Comparison of ENCODE assay signal across 25 cellular contexts in the genomic region with DNA sequence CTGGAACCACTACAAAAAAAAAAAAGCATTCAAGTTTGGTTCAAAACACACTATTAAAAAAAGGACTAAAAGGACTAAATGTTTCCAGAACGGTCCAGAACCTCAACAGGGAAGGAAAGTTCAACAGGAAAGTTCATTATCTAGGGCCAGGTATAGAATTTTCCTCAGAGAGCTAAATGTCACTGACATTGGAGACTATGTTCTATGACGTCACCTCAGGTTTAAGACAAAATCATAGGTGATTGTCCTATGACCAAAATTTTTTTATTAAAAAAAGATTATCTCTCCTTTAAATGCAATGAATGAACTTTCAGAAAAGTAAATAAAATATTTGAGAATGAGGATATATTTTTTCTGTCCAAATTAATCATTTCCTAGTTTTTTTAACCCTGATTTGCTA.
DNase-seq lines count a peak whose midpoint lies in the region; ATAC-seq, FAIRE-seq and TF ChIP-seq lines count a peak whose summit lies in the region.
"Had no signal": no experiment of that assay in that cellular context is flagged by ENCODE, and none has a peak within 500 bp of the region (broad histone marks: within the 10 kb centered on the region; RNA-seq: fewer than 3 reads in every experiment).

No MANE protein-coding gene starts in this region.

- H2BK120ac ChIP-seq in neuronal stem cell (ENCODE audit: low read depth, low read length), result no peak overlapping the region

- POLR2A ChIA-PET in HepG2 (lab: Yijun Ruan, JAX), result no interaction called here
- POLR2A ChIA-PET in GM12878 (lab: Charles Lee), result no interaction called here

- ATAC-seq in HepG2 (no peak), right lobe of liver (no peak), GM12878 (no peak), GM18517 (IDR thresholded peaks at IDR 0.05; ENCODE audit: unreplicated experiment) (no peak)
- ATAC-seq: A549 had no signal

- TF ChIP-seq EP300 in HepG2 (IDR thresholded peaks at IDR 0.05; ENCODE audit: low read depth in 2 of 2, low read length in 2 of 2), result no peak
- no peak for TF ChIP-seq EP300 in HepG2 (CRISPR knock-in tag; IDR thresholded peaks at IDR 0.05; ENCODE audit: borderline replicate concordance)
- TF ChIP-seq EP300 in GM12878 (IDR thresholded peaks at IDR 0.05; ENCODE audit: borderline replicate concordance in 1 of 2, control insufficient read depth in 1 of 2, low read depth in 2 of 2, low read length in 2 of 2), result no peak
- no peak for TF ChIP-seq EP300 in neural cell (conservative IDR thresholded peaks at IDR 0.05; ENCODE audit: poor library complexity, severe bottlenecking)

- H3K79me1 ChIP-seq in neuronal stem cell (ENCODE audit: low read depth, low read length), result no peaks in the 10 kb centered on the region

- SMC1A ChIA-PET in GM12878 (lab: Charles Lee; ENCODE audit: uncharacterized antibody, unreplicated experiment), result no interaction called here

- H2BK15ac ChIP-seq in neuronal stem cell (ENCODE audit: low read length), result no peak overlapping the region

- no peak overlapping the region for H3K18ac ChIP-seq in neuronal stem cell (ENCODE audit: low read length)

- H3K27ac ChIP-seq in HepG2 (ENCODE audit: extremely low read length, insufficient read depth, low read length) (no peak overlapping the region), right lobe of liver (no peak overlapping the region), GM12878 (ENCODE audit: control insufficient read depth, insufficient read depth) (no peak overlapping the region), neural cell (ENCODE audit: low read length) (peak overlapping the region; percentile 1), neuronal stem cell (replicated peaks; ENCODE audit: low read length) (no peak overlapping the region)
- H3K27ac ChIP-seq: 22Rv1, A549, BLaER1 had no signal

- no peaks in the 10 kb centered on the region for H3F3A ChIP-seq in neural cell (ENCODE audit: insufficient read depth, low read length, poor library complexity, severe bottlenecking)

- TF ChIP-seq POLR2A in HepG2 (IDR thresholded peaks at IDR 0.05; ENCODE audit: insufficient read depth in 1 of 2, low read depth in 2 of 2, low read length in 2 of 2), result no peak
- no peak for TF ChIP-seq POLR2A in right lobe of liver (IDR thresholded peaks at IDR 0.05)
- no peak for TF ChIP-seq POLR2A in GM12878 (IDR thresholded peaks at IDR 0.05; ENCODE audit: low read depth, low read length)

- no peak overlapping the region for H4K8ac ChIP-seq in neuronal stem cell (ENCODE audit: low read depth, low read length)

- no peak overlapping the region for H2BK12ac ChIP-seq in neuronal stem cell (ENCODE audit: low read length)

- H4K20me1 ChIP-seq in HepG2 (ENCODE audit: insufficient read depth, low read length), result no peaks in the 10 kb centered on the region
- no peaks in the 10 kb centered on the region for H4K20me1 ChIP-seq in GM12878 (ENCODE audit: control insufficient read depth, insufficient read depth)
- H4K20me1 ChIP-seq in neural cell (ENCODE audit: insufficient read depth), result no peaks in the 10 kb centered on the region
- H4K20me1 ChIP-seq: BLaER1 had no signal

- no peak overlapping the region for H2AK5ac ChIP-seq in neuronal stem cell (ENCODE audit: low read depth, low read length)

- H3K23ac ChIP-seq in neuronal stem cell (ENCODE audit: low read depth, low read length, poor library complexity), result no peak overlapping the region

- intact Hi-C loops in HepG2 (cut with micrococcal nuclease; ENCODE audit: unreplicated experiment), result no loop called here
- intact Hi-C loops in right lobe of liver (cut with DNase I), result no loop called here
- intact Hi-C loops in GM12878 (cut with micrococcal nuclease; ENCODE audit: unreplicated experiment), result no loop called here

- H3K4me1 ChIP-seq in HepG2 (ENCODE audit: insufficient read depth, low read length), result no peaks in the 10 kb centered on the region
- no peaks in the 10 kb centered on the region for H3K4me1 ChIP-seq in right lobe of liver
- no peaks in the 10 kb centered on the region for H3K4me1 ChIP-seq in GM12878 (ENCODE audit: control insufficient read depth, insufficient read depth, low read length)
- H3K4me1 ChIP-seq in neuronal stem cell (ENCODE audit: control insufficient read depth in 2 of 2, insufficient read depth in 1 of 2, low read depth in 1 of 2, low read length in 2 of 2), result peaks cover 3 to 10% of the 10 kb centered on the region in 2 donors
- H3K4me1 ChIP-seq: A549, BE2C, BLaER1 had no signal

- RAD21 ChIA-PET in GM12878 (lab: Charles Lee; ENCODE audit: unreplicated experiment), result no interaction called here

- no peak overlapping the region for H3K14ac ChIP-seq in neuronal stem cell (ENCODE audit: low read length)

- H3K9me2 ChIP-seq in neural cell (ENCODE audit: insufficient read depth, low read length), result no peaks in the 10 kb centered on the region

- H3K4ac ChIP-seq in neuronal stem cell (ENCODE audit: low read length), result no peak overlapping the region

- CTCF ChIA-PET in HepG2 (lab: Yijun Ruan, JAX; ENCODE audit: low intra/inter-chr PET ratio, low total read pairs), result no interaction called here
- CTCF ChIA-PET in GM12878 (lab: Yijun Ruan, JAX), result no interaction called here

- H3K9ac ChIP-seq in HepG2 (ENCODE audit: insufficient read depth, low read depth, low read length) (no peak overlapping the region), GM12878 (ENCODE audit: control insufficient read depth, insufficient read depth, low read length) (no peak overlapping the region), neural cell (ENCODE audit: low read length) (no peak overlapping the region), neuronal stem cell (ENCODE audit: low read depth, low read length, poor library complexity) (no peak overlapping the region)
- H3K9ac ChIP-seq: BLaER1 had no signal

- no peaks in the 10 kb centered on the region for H3K79me2 ChIP-seq in HepG2 (ENCODE audit: insufficient read depth, low read length)
- H3K79me2 ChIP-seq in GM12878 (ENCODE audit: control insufficient read depth, insufficient read depth, low read length), result no peaks in the 10 kb centered on the region
- H3K79me2 ChIP-seq in neural cell (replicated peaks; ENCODE audit: insufficient read depth, low read length), result no peaks in the 10 kb centered on the region

- no peak for TF ChIP-seq CTCF in HepG2 (CRISPR knock-in tag; IDR thresholded peaks at IDR 0.05)
- no peak for TF ChIP-seq CTCF in right lobe of liver (IDR thresholded peaks at IDR 0.05)
- TF ChIP-seq CTCF in GM12878 (IDR thresholded peaks at IDR 0.05 in 2 of 3, conservative IDR thresholded peaks at IDR 0.05 in 1 of 3; ENCODE audit: control insufficient read depth in 2 of 3, extremely low read depth in 1 of 3, insufficient read depth in 1 of 3, low read depth in 3 of 3, low read length in 3 of 3), result no peak
- TF ChIP-seq CTCF in neural cell (IDR thresholded peaks at IDR 0.05; ENCODE audit: poor library complexity, severe bottlenecking), result no peak

- DNase-seq in HepG2 (ENCODE audit: low spot score), result no peak
- DNase-seq in right lobe of liver, result no peak
- DNase-seq in GM12878 (ENCODE audit: low read depth, low spot score), result no peak
- no peak for DNase-seq in neuronal stem cell (ENCODE audit: low spot score)
- no peak for DNase-seq in NCI-H510A treated with DMSO at 0.1 percent for 48 hours (lab: John Stamatoyannopoulos, UW)
- DNase-seq in AG08395 (ENCODE audit: low spot score), result no peak
- DNase-seq: BE2C; C1 segment of cervical spinal cord; CD4-positive, alpha-beta memory T cell; CD4-positive, CD25-positive, alpha-beta regulatory T cell; CD8-positive, alpha-beta memory T cell; COR-L47; DMS 273 treated with DMSO at 0.1 percent for 48 hours; DMS153; DMS53; DMS79; DND-41; EL; GDM1 had no signal

- H2AFZ ChIP-seq in HepG2 (ENCODE audit: low read length), result no peak overlapping the region
- no peak overlapping the region for H2AFZ ChIP-seq in GM12878 (ENCODE audit: control insufficient read depth, low read depth, low read length)
- no peak overlapping the region for H2AFZ ChIP-seq in neural cell (ENCODE audit: low read depth, low read length)
- peak overlapping the region; percentile 70 for H2AFZ ChIP-seq in neuronal stem cell (ENCODE audit: low read length)

- no peak overlapping the region for H3K4me3 ChIP-seq in HepG2 (replicated peaks in 1 of 3; ENCODE audit: insufficient read depth in 1 of 3, low read depth in 2 of 3, low read length in 3 of 3)
- H3K4me3 ChIP-seq in right lobe of liver, result no peak overlapping the region
- no peak overlapping the region for H3K4me3 ChIP-seq in GM12878
- no peak overlapping the region for H3K4me3 ChIP-seq in neural cell (ENCODE audit: low read length)
- no peak overlapping the region for H3K4me3 ChIP-seq in neuronal stem cell (ENCODE audit: low read length in 2 of 2)
- H3K4me3 ChIP-seq: A549, BLaER1 had no signal

- H3K27me3 ChIP-seq in HepG2 (ENCODE audit: control insufficient read depth in 1 of 2, insufficient read depth in 2 of 2, low read length in 2 of 2) (no peaks in the 10 kb centered on the region), right lobe of liver (no peaks in the 10 kb centered on the region), GM12878 (replicated peaks in 1 of 2; ENCODE audit: control insufficient read depth in 2 of 2, insufficient read depth in 2 of 2, low read length in 1 of 2) (no peaks in the 10 kb centered on the region), neural cell (ENCODE audit: insufficient read depth, low read depth, low read length) (no peaks in the 10 kb centered on the region), neuronal stem cell (ENCODE audit: control insufficient read depth in 3 of 3, insufficient read depth in 3 of 3, low read depth in 1 of 3, low read length in 3 of 3) (no peaks in the 10 kb centered on the region)
- H3K27me3 ChIP-seq: BE2C, BLaER1 had no signal

- H3K9me3 ChIP-seq in HepG2 (ENCODE audit: low read length) (no peaks in the 10 kb centered on the region), right lobe of liver (no peaks in the 10 kb centered on the region), GM12878 (replicated peaks; ENCODE audit: control insufficient read depth, insufficient read depth, low read length) (no peaks in the 10 kb centered on the region), neural cell (ENCODE audit: low read length) (no peaks in the 10 kb centered on the region), neuronal stem cell (replicated peaks in 1 of 2; ENCODE audit: control insufficient read depth in 2 of 2, insufficient read depth in 1 of 2, low read depth in 1 of 2, low read length in 2 of 2) (no peaks in the 10 kb centered on the region)
- H3K9me3 ChIP-seq: A549, BE2C, BLaER1 had no signal

- WGBS in HepG2 (ENCODE audit: low lambda C conversion rate), result 14% methylated on average over 2 of the region's 2 CpGs
- WGBS in right lobe of liver (ENCODE audit: insufficient coverage, low coverage, low lambda C conversion rate, missing lambda C conversion rate), result 39% methylated on average over 2 of the region's 2 CpGs
- 0% methylated on average over 2 of the region's 2 CpGs for WGBS in GM12878 (ENCODE audit: insufficient coverage, insufficient replicate concordance, low lambda C conversion rate, missing lambda C conversion rate)
- no CpG with 5 or more reads among the region's 2 CpGs for WGBS in neuronal stem cell (ENCODE audit: extremely low coverage in 2 of 2, insufficient read length in 2 of 2, insufficient replicate concordance in 1 of 2), 2 donors

- FAIRE-seq in HepG2 (lab: Jason Lieb, UNC) (no peak), GM12878 (lab: Jason Lieb, UNC) (no peak)
- FAIRE-seq: A549, GM12891 had no signal

- in situ Hi-C loops in HepG2 (cut with HindIII; ENCODE audit: extremely low pct_ligation_motif_present, low pct_unique_long_range_greater_than_20kb) (no loop called here), GM12878 (cut with MboI) (no loop called here)

- BruUV-seq in HepG2 (replicated peaks; lab: Mats Ljungman, UMichigan) (no TSS peak), GM12878 (replicated peaks; lab: Mats Ljungman, UMichigan) (no TSS peak)

- no peak overlapping the region for H3K4me2 ChIP-seq in HepG2 (ENCODE audit: low read depth, low read length)
- H3K4me2 ChIP-seq in GM12878 (ENCODE audit: control insufficient read depth, insufficient read depth), result no peak overlapping the region
- no peak overlapping the region for H3K4me2 ChIP-seq in neural cell (ENCODE audit: low read length)
- H3K4me2 ChIP-seq in neuronal stem cell (ENCODE audit: insufficient read depth, low read length, poor library complexity, severe bottlenecking), result no peak overlapping the region
- H3K4me2 ChIP-seq: A549, BLaER1 had no signal

- H4K91ac ChIP-seq in neuronal stem cell (ENCODE audit: low read depth, low read length, poor library complexity), result no peak overlapping the region

- no peaks in the 10 kb centered on the region for H3K36me3 ChIP-seq in HepG2 (replicated peaks in 1 of 2; ENCODE audit: control insufficient read depth in 1 of 2, insufficient read depth in 2 of 2, low read length in 2 of 2)
- no peaks in the 10 kb centered on the region for H3K36me3 ChIP-seq in right lobe of liver
- no peaks in the 10 kb centered on the region for H3K36me3 ChIP-seq in GM12878 (ENCODE audit: control insufficient read depth in 2 of 2, insufficient read depth in 2 of 2, low read length in 1 of 2)
- H3K36me3 ChIP-seq in neural cell (ENCODE audit: insufficient read depth, low read length), result no peaks in the 10 kb centered on the region
- no peaks in the 10 kb centered on the region for H3K36me3 ChIP-seq in neuronal stem cell (replicated peaks in 1 of 2; ENCODE audit: control insufficient read depth in 2 of 2, insufficient read depth in 2 of 2, low read length in 2 of 2)
- H3K36me3 ChIP-seq: BE2C, BLaER1 had no signal

- TF ChIP-seq RAD21 in HepG2 (CRISPR knock-in tag; IDR thresholded peaks at IDR 0.05), result no peak
- TF ChIP-seq RAD21 in GM12878 (IDR thresholded peaks at IDR 0.05; ENCODE audit: insufficient read depth, low read depth, low read length), result no peak
- TF ChIP-seq RAD21 in neural cell (conservative IDR thresholded peaks at IDR 0.05), result no peak

- no peak overlapping the region for H2BK5ac ChIP-seq in neuronal stem cell (ENCODE audit: low read length)
